ENCODE assay signal across 11 cellular contexts in the genomic region with DNA sequence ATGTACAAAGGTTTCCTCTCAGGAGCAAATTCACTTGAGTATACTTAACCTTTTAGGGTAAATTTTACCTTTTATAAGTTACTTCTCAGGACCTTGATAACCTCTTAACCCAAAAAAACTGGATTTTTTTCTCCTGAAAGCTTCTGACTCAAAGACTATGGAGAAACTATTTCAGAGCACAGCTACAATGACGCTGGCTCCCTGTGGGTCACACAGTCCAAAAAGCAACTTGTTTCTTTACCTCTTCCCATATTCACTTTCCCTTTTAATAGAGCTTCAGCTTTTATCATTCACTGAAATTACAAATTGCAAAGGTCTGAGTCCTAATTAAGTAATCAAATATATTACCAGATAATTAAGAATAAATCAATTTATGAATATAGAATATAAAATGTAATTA. TPM values are rescaled to one million over a fixed set of nuclear protein-coding genes. Genes with fewer than 3 reads are reported as not detected.
"Had no signal": no experiment of that assay in that cellular context is flagged by ENCODE, and none has a peak within 500 bp of the region (broad histone marks: within the 10 kb centered on the region; RNA-seq: fewer than 3 reads in every experiment).

No MANE protein-coding gene starts in this region.

- DNase-seq: GM23248, GOT3, H7, HFFc6, IMR-90 had no signal

- H2AFZ ChIP-seq: GM23248 had no signal

- H3K9ac ChIP-seq: GM23248 had no signal

- H3K9me3 ChIP-seq: HAP-1 had no signal

- ATAC-seq: HCT116, K562 had no signal

- H3K27ac ChIP-seq: GM23248, HL-60 had no signal

- H3K4me1 ChIP-seq: HAP-1 had no signal

- FAIRE-seq: K562 had no signal

- H3K4me3 ChIP-seq: GM23248, HAP-1, K562 had no signal

RNA-seq across cellular contexts. Expression of a gene that starts 42.1 kb away (rescaled TPM):
- total RNA-seq: GM23248, H4, H7, HT1080, IMR-90, K562 had no signal
- polyA plus RNA-seq: K562 had no signal
